ENCODE assay signal across 8 cellular contexts in the genomic region with DNA sequence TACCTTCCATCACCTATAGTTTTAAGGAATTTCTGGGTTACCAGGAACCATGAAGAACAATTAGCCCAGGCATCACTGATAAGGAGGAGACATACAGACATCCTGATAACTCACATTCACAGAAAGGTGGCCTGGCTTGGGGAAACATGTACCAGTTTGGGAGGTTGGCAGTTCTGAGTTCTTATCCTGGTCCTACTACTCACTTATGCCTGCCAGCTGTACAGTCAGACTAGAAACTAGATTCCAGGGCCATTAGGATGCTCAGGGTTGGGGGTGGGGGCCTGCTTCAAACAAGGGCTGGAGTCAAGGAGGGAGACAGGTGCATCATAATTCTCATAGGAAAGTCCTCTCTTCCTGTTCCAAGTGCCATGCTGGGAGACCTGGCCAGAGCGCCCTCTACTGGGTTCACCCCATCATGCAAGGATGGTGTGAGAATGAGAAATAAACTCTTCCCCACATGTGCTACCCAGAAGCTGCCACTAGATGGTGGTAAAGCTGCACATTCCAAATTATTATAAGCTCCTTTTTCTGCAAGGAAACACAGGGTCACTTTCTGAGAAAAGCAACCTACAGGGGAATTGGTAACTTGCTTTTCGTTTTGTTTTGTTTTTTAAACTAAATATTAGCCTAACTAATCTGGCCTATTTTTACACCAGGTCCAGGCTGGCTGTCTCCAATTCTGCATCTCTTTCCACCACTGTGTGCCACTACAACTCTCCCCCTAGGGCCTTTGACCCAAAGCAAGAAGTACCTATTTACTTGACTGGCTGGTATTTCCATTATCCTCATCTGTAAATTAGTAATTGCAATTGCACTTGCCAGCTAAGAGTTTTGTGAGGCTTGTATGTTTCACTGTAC. TPM values are rescaled to one million over a fixed set of nuclear protein-coding genes. Genes with fewer than 3 reads are reported as not detected.
DNase-seq lines count a peak whose midpoint lies in the region; ATAC-seq and TF ChIP-seq lines count a peak whose summit lies in the region.

No MANE protein-coding gene starts in this region.

- H4K20me1 ChIP-seq in SK-N-SH (ENCODE audit: insufficient read depth) = no peaks in the 10 kb centered on the region

- POLR2A ChIA-PET in SK-N-SH (lab: Yijun Ruan, JAX) = no interaction called here
- POLR2A ChIA-PET in activated naive CD8-positive, alpha-beta T cell treated with anti-CD3 and anti-CD28 coated beads, Interleukin-2, amount 10 ng/mL, durations not matched to agents 7 days and 5 days (lab: Charles Lee) = interaction anchor here (0.6 to 8.0 kb wide), 7 partner anchors 8 to 92 kb away, joined by 3 to 114 read pairs (median 4); a partner anchor contains a TSS

- H3K4me3 ChIP-seq in SK-N-SH (ENCODE audit: low read depth in 2 of 2, low read length in 1 of 2) = peak overlapping the region in 1 of 2 experiments; percentile 54; a peak in 1 of 4 replicates

- H3K4me3 Mint-ChIP-seq in activated naive CD8-positive, alpha-beta T cell treated with anti-CD3 and anti-CD28 coated beads, Interleukin-2, amount 10 ng/mL, durations not matched to agents 7 days and 5 days = no peak overlapping the region

- H3F3A ChIP-seq in SK-N-SH (replicated peaks; ENCODE audit: insufficient read depth) = no peaks in the 10 kb centered on the region

- TF ChIP-seq RAD21 in SK-N-SH (IDR thresholded peaks at IDR 0.05; ENCODE audit: low read length) = peak; percentile 81

- no peak overlapping the region for H2AFZ ChIP-seq in SK-N-SH (ENCODE audit: low read depth)

- no peaks in the 10 kb centered on the region for H3K9me3 ChIP-seq in SK-N-SH

- peaks cover 4% of the 10 kb centered on the region for H3K9me3 Mint-ChIP-seq in activated naive CD8-positive, alpha-beta T cell treated with anti-CD3 and anti-CD28 coated beads, Interleukin-2, amount 10 ng/mL, durations not matched to agents 7 days and 5 days

- peak overlapping the region; percentile 28 for H3K27ac Mint-ChIP-seq in activated naive CD8-positive, alpha-beta T cell treated with anti-CD3 and anti-CD28 coated beads, Interleukin-2, amount 10 ng/mL, durations not matched to agents 7 days and 5 days

- ATAC-seq in activated naive CD8-positive, alpha-beta T cell treated with anti-CD3 and anti-CD28 coated beads, Interleukin-2, amount 10 ng/mL, durations not matched to agents 7 days and 5 days (ENCODE audit: low read depth) = peak; percentile 34
- peak in 1 of 2 donors; percentile 47 for ATAC-seq in left cardiac atrium
- peak; percentile 36 for ATAC-seq in sciatic nerve
- ATAC-seq in HG03469 (IDR thresholded peaks at IDR 0.05; ENCODE audit: unreplicated experiment) = no peak
- no peak for ATAC-seq in HG03442 (IDR thresholded peaks at IDR 0.05; ENCODE audit: unreplicated experiment)

- CTCF ChIA-PET in SK-N-SH (lab: Yijun Ruan, JAX) = interaction anchor here (0.6 to 3.5 kb wide), 48 partner anchors 8 to 542 kb away, joined by 3 to 39 read pairs (median 5); a partner anchor contains a TSS

- intact Hi-C loops in left cardiac atrium (cut with DNase I) (loop anchor here in 1 of 2 donors (2.0 to 5.0 kb wide), 2 partner anchors 38 to 180 kb away; no protein-coding TSS in a partner anchor), sciatic nerve (cut with DNase I) (no loop called here)

- DNase-seq in EL (peak; percentile 79), M059J (ENCODE audit: low read depth) (peak; percentile 79), SK-N-SH (peak; percentile 70), left cardiac atrium (peak; percentile 45), sciatic nerve (ENCODE audit: low spot score) (no peak)
- peak; percentile 67 for DNase-seq in activated naive CD8-positive, alpha-beta T cell treated with anti-CD3 and anti-CD28 coated beads, Interleukin-2, amount 10 ng/mL, durations not matched to agents 7 days and 5 days

- H3K4me1 ChIP-seq in SK-N-SH (ENCODE audit: control insufficient read depth in 1 of 2, insufficient read depth in 2 of 2, low read depth in 1 of 2, low read length in 1 of 2) = no peaks in the 10 kb centered on the region

- no peak for TF ChIP-seq EP300 in SK-N-SH (IDR thresholded peaks at IDR 0.05; ENCODE audit: borderline replicate concordance in 1 of 2, low read depth in 1 of 2, low read length in 1 of 2)

- peaks cover 43% of the 10 kb centered on the region for H3K4me1 Mint-ChIP-seq in activated naive CD8-positive, alpha-beta T cell treated with anti-CD3 and anti-CD28 coated beads, Interleukin-2, amount 10 ng/mL, durations not matched to agents 7 days and 5 days

- peaks cover 93% of the 10 kb centered on the region for H3K36me3 Mint-ChIP-seq in activated naive CD8-positive, alpha-beta T cell treated with anti-CD3 and anti-CD28 coated beads, Interleukin-2, amount 10 ng/mL, durations not matched to agents 7 days and 5 days

- no peak overlapping the region for H3K4me2 ChIP-seq in SK-N-SH

- H3K27ac ChIP-seq in SK-N-SH (ENCODE audit: low read depth in 2 of 2, low read length in 1 of 2) = no peak overlapping the region

- H3K9ac ChIP-seq in SK-N-SH = no peak overlapping the region

- H3K27me3 Mint-ChIP-seq in activated naive CD8-positive, alpha-beta T cell treated with anti-CD3 and anti-CD28 coated beads, Interleukin-2, amount 10 ng/mL, durations not matched to agents 7 days and 5 days = no peaks in the 10 kb centered on the region

- TF ChIP-seq CTCF in SK-N-SH (IDR thresholded peaks at IDR 0.05) = peak; percentile 85

- no peaks in the 10 kb centered on the region for H3K9me2 ChIP-seq in SK-N-SH

- H3K27me3 ChIP-seq in SK-N-SH (ENCODE audit: insufficient read depth) = no peaks in the 10 kb centered on the region

- no peaks in the 10 kb centered on the region for H3K36me3 ChIP-seq in SK-N-SH (replicated peaks in 1 of 2; ENCODE audit: control insufficient read depth in 1 of 2, insufficient read depth in 2 of 2, low read length in 1 of 2)

- H3K79me2 ChIP-seq in SK-N-SH (ENCODE audit: insufficient read depth) = no peaks in the 10 kb centered on the region

- WGBS in SK-N-SH (ENCODE audit: low lambda C conversion rate) = 8% methylated on average over 2 of the region's 2 CpGs

TF ChIP-seq in SK-N-SH, 30 proteins besides CTCF, POLR2A, EP300 and RAD21:
- TF ChIP-seq SMC3 (IDR thresholded peaks at IDR 0.05; ENCODE audit: low read depth, low read length) = peak; percentile 52
- TF ChIP-seq, protein P1, sequence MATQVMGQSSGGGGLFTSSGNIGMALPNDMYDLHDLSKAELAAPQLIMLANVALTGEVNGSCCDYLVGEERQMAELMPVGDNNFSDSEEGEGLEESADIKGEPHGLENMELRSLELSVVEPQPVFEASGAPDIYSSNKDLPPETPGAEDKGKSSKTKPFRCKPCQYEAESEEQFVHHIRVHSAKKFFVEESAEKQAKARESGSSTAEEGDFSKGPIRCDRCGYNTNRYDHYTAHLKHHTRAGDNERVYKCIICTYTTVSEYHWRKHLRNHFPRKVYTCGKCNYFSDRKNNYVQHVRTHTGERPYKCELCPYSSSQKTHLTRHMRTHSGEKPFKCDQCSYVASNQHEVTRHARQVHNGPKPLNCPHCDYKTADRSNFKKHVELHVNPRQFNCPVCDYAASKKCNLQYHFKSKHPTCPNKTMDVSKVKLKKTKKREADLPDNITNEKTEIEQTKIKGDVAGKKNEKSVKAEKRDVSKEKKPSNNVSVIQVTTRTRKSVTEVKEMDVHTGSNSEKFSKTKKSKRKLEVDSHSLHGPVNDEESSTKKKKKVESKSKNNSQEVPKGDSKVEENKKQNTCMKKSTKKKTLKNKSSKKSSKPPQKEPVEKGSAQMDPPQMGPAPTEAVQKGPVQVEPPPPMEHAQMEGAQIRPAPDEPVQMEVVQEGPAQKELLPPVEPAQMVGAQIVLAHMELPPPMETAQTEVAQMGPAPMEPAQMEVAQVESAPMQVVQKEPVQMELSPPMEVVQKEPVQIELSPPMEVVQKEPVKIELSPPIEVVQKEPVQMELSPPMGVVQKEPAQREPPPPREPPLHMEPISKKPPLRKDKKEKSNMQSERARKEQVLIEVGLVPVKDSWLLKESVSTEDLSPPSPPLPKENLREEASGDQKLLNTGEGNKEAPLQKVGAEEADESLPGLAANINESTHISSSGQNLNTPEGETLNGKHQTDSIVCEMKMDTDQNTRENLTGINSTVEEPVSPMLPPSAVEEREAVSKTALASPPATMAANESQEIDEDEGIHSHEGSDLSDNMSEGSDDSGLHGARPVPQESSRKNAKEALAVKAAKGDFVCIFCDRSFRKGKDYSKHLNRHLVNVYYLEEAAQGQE (IDR thresholded peaks at IDR 0.05; ENCODE audit: low read depth, low read length) = no peak
TF ChIP-seq in SK-N-SH: peak in this region for 1.

RNA-seq across cellular contexts. Expression of a gene that starts 14.5 kb away (rescaled TPM):
- 275 and 362 TPM in 2 replicates for total RNA-seq in M059J (2014; rRNA removed; shearing (Covaris generic))
- polyA plus RNA-seq in SK-N-SH (2012; rRNA removed) = 0.02 TPM in 1 of 2 replicates, not detected in the other
- under 0.01 and 0.01 TPM in 2 replicates for polyA plus RNA-seq in SK-N-SH (2012; cell fraction: cytosol; rRNA removed)
- 0.01 TPM in 1 of 2 replicates, not detected in the other for polyA plus RNA-seq in SK-N-SH (2012; cell fraction: nucleus; rRNA removed)
- total RNA-seq in activated naive CD8-positive, alpha-beta T cell treated with anti-CD3 and anti-CD28 coated beads, Interleukin-2, amount 10 ng/mL, durations not matched to agents 7 days and 5 days = 100 to 1,000 TPM; 244 to 245 TPM
- total RNA-seq in left cardiac atrium (10 to 100 TPM in 1 of 2 donors, 1 to 10 TPM in 1; 6.5 to 18.4 TPM), sciatic nerve (8.4 TPM)

RNA-seq across cellular contexts. Expression of a gene that starts 54.5 kb away (rescaled TPM):
- 238 and 375 TPM in 2 replicates for total RNA-seq in M059J (2014; rRNA removed; shearing (Covaris generic))
- polyA plus RNA-seq in SK-N-SH (2012; rRNA removed) = 3.0 TPM in 2 replicates
- 1.7 and 2.7 TPM in 2 replicates for polyA plus RNA-seq in SK-N-SH (2012; cell fraction: cytosol; rRNA removed)
- 2.9 and 3.3 TPM in 2 replicates for polyA plus RNA-seq in SK-N-SH (2012; cell fraction: nucleus; rRNA removed)
- 100 to 1,000 TPM; 221 to 222 TPM for total RNA-seq in activated naive CD8-positive, alpha-beta T cell treated with anti-CD3 and anti-CD28 coated beads, Interleukin-2, amount 10 ng/mL, durations not matched to agents 7 days and 5 days
- 10 to 100 TPM in 1 of 2 donors, 1 to 10 TPM in 1; 8.1 to 19.4 TPM for total RNA-seq in left cardiac atrium
- 10.0 TPM for total RNA-seq in sciatic nerve

Comparison
In these comparisons a context has a peak if more than half of its experiments do, and no peak if none do; other contexts are left out.
1. ATAC-seq: peak in activated naive CD8-positive, alpha-beta T cell treated with anti-CD3 and anti-CD28 coated beads, Interleukin-2, amount 10 ng/mL, durations not matched to agents 7 days and 5 days (single experiment) and sciatic nerve (single experiment); none in HG03469 (single experiment) and HG03442 (single experiment).
2. RNA of a gene that starts 14.5 kb away (total RNA-seq): 275 to 362 TPM in M059J and 244 to 245 TPM in activated naive CD8-positive, alpha-beta T cell treated with anti-CD3 and anti-CD28 coated beads, Interleukin-2, amount 10 ng/mL, durations not matched to agents 7 days and 5 days; 6.5 to 18.4 TPM in left cardiac atrium and 8.4 TPM in sciatic nerve (single experiment); every median in the first group is over 10 times any median in the second.
3. RNA of a gene that starts 54.5 kb away (total RNA-seq): 238 to 375 TPM in M059J and 221 to 222 TPM in activated naive CD8-positive, alpha-beta T cell treated with anti-CD3 and anti-CD28 coated beads, Interleukin-2, amount 10 ng/mL, durations not matched to agents 7 days and 5 days; 8.1 to 19.4 TPM in left cardiac atrium and 10.0 TPM in sciatic nerve (single experiment); every median in the first group is over 10 times any median in the second.